Comparison of ENCODE assay signal across 8 cellular contexts in the genomic region with DNA sequence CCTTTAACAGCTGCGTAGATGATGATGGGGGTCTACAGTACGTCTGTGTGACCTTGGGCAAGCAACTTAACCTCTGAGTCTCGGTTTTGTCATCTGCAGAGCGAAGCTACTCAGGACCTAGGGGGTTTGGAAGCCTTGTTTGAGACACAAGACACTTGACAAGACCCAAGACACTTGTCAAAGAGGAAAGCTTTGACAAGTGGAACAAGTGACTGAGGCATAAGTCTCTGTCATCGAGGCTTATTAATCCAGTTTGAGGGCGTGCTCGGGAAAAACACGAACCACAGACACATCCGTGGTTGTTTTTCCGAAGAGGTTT. TPM values are rescaled to one million over a fixed set of nuclear protein-coding genes. Genes with fewer than 3 reads are reported as not detected.
A peak's percentile ranks its signal among the peaks of the same experiment; 100 is the strongest.
DNase-seq lines count a peak whose midpoint lies in the region; ATAC-seq and TF ChIP-seq lines count a peak whose summit lies in the region.

No MANE protein-coding gene starts in this region.

- H3K27me3 Mint-ChIP-seq in activated naive CD4-positive, alpha-beta T cell treated with anti-CD3 and anti-CD28 coated beads for 36 hours (ENCODE audit: low read depth): no peaks in the 10 kb centered on the region

- H3K36me3 ChIP-seq in liver (ENCODE audit: control insufficient read depth in 4 of 4, insufficient read depth in 3 of 4, low read depth in 1 of 4, low read length in 3 of 4) (no peaks in the 10 kb centered on the region), thymus (ENCODE audit: control insufficient read depth, insufficient read depth) (no peaks in the 10 kb centered on the region), mucosa of descending colon (ENCODE audit: low read depth) (peaks cover 4% of the 10 kb centered on the region)

- DNase-seq in activated naive CD4-positive, alpha-beta T cell treated with anti-CD3 and anti-CD28 coated beads for 36 hours: no peak
- DNase-seq in activated naive CD4-positive, alpha-beta T cell (lab: John Stamatoyannopoulos, UW): no peak
- DNase-seq in C1 segment of cervical spinal cord (lab: John Stamatoyannopoulos, UW) (no peak), mucosa of descending colon (no peak), superior temporal gyrus (ENCODE audit: extremely low spot score) (no peak)

- CTCF ChIA-PET in activated naive CD4-positive, alpha-beta T cell treated with anti-CD3 and anti-CD28 coated beads for 36 hours (lab: Charles Lee): interaction anchor here (0.6 to 1.2 kb wide), 5 partner anchors 8 to 1236 kb away, joined by 3 to 4 read pairs (median 3); no protein-coding TSS in a partner anchor

- peak overlapping the region in 1 of 3 donors; percentile 7 for H3K4me3 ChIP-seq in liver (ENCODE audit: low read depth in 1 of 3, low read length in 3 of 3)
- H3K4me3 ChIP-seq in thymus (ENCODE audit: low read length): peak overlapping the region; percentile 78
- no peak overlapping the region for H3K4me3 ChIP-seq in mucosa of descending colon

- H3K4me1 ChIP-seq in liver (ENCODE audit: control insufficient read depth in 4 of 4, insufficient read depth in 4 of 4, low read length in 3 of 4): peaks cover 7 to 42% (median 31%) of the 10 kb centered on the region in 4 donors
- H3K4me1 ChIP-seq in thymus (ENCODE audit: control insufficient read depth, insufficient read depth, low read length): no peaks in the 10 kb centered on the region
- peaks cover 18% of the 10 kb centered on the region for H3K4me1 ChIP-seq in mucosa of descending colon (ENCODE audit: low read depth)

- H3K27me3 ChIP-seq in liver (ENCODE audit: control insufficient read depth in 4 of 4, insufficient read depth in 4 of 4, low read length in 3 of 4) (no peaks in the 10 kb centered on the region), thymus (ENCODE audit: control insufficient read depth, insufficient read depth) (peaks cover 4% of the 10 kb centered on the region)

- TF ChIP-seq RAD21 in liver (IDR thresholded peaks at IDR 0.05): no peak

- no peak for ATAC-seq in mucosa of descending colon

- peak overlapping the region; percentile 3 to 24 for H3K9ac ChIP-seq in liver (ENCODE audit: low read depth in 1 of 2, low read length in 2 of 2)

- H3K27ac Mint-ChIP-seq in activated naive CD4-positive, alpha-beta T cell treated with anti-CD3 and anti-CD28 coated beads for 36 hours: peak overlapping the region; percentile 17

- peak overlapping the region; percentile 73 for H3K27ac ChIP-seq in angular gyrus (ENCODE audit: low read depth, low read length)
- H3K27ac ChIP-seq in liver (ENCODE audit: low read depth in 1 of 2, low read length in 2 of 2): peak overlapping the region; percentile 73 to 78
- H3K27ac ChIP-seq in thymus (ENCODE audit: low read depth): no peak overlapping the region

- no peak for TF ChIP-seq CTCF in liver (IDR thresholded peaks at IDR 0.05; ENCODE audit: low read depth, low read length, missing input control)
- no peak for TF ChIP-seq CTCF in mucosa of descending colon (IDR thresholded peaks at IDR 0.05)

- H3K9me3 ChIP-seq in liver (ENCODE audit: control insufficient read depth in 4 of 4, low read length in 3 of 4) (no peaks in the 10 kb centered on the region), thymus (ENCODE audit: control insufficient read depth) (no peaks in the 10 kb centered on the region), mucosa of descending colon (no peaks in the 10 kb centered on the region)

- no peaks in the 10 kb centered on the region for H3K36me3 Mint-ChIP-seq in activated naive CD4-positive, alpha-beta T cell treated with anti-CD3 and anti-CD28 coated beads for 36 hours (ENCODE audit: low read depth)

- peaks cover 16% of the 10 kb centered on the region for H3K4me1 Mint-ChIP-seq in activated naive CD4-positive, alpha-beta T cell treated with anti-CD3 and anti-CD28 coated beads for 36 hours (ENCODE audit: low read depth)

- intact Hi-C loops in activated naive CD4-positive, alpha-beta T cell treated with anti-CD3 and anti-CD28 coated beads for 36 hours (cut with micrococcal nuclease): loop anchor here (1.0 to 10.0 kb wide), 8 partner anchors 102 to 479 kb away; a partner anchor contains a TSS
- intact Hi-C loops in mucosa of descending colon (cut with DNase I, micrococcal nuclease): no loop called here

- peak overlapping the region; percentile 83 for H3K4me3 Mint-ChIP-seq in activated naive CD4-positive, alpha-beta T cell treated with anti-CD3 and anti-CD28 coated beads for 36 hours

- no peaks in the 10 kb centered on the region for H3K9me3 Mint-ChIP-seq in activated naive CD4-positive, alpha-beta T cell treated with anti-CD3 and anti-CD28 coated beads for 36 hours

- 34% methylated on average over 10 of the region's 10 CpGs for WGBS in liver
- 36% methylated on average over 10 of the region's 10 CpGs for WGBS in thymus

TF ChIP-seq in liver, 16 proteins besides CTCF, POLR2A, EP300 and RAD21:
- TF ChIP-seq NR2F2 (IDR thresholded peaks at IDR 0.05) (no peak), FOXA2 (IDR thresholded peaks at IDR 0.05) (no peak), FOXA1 (IDR thresholded peaks at IDR 0.05) (no peak)
- TF ChIP-seq, protein P1, sequence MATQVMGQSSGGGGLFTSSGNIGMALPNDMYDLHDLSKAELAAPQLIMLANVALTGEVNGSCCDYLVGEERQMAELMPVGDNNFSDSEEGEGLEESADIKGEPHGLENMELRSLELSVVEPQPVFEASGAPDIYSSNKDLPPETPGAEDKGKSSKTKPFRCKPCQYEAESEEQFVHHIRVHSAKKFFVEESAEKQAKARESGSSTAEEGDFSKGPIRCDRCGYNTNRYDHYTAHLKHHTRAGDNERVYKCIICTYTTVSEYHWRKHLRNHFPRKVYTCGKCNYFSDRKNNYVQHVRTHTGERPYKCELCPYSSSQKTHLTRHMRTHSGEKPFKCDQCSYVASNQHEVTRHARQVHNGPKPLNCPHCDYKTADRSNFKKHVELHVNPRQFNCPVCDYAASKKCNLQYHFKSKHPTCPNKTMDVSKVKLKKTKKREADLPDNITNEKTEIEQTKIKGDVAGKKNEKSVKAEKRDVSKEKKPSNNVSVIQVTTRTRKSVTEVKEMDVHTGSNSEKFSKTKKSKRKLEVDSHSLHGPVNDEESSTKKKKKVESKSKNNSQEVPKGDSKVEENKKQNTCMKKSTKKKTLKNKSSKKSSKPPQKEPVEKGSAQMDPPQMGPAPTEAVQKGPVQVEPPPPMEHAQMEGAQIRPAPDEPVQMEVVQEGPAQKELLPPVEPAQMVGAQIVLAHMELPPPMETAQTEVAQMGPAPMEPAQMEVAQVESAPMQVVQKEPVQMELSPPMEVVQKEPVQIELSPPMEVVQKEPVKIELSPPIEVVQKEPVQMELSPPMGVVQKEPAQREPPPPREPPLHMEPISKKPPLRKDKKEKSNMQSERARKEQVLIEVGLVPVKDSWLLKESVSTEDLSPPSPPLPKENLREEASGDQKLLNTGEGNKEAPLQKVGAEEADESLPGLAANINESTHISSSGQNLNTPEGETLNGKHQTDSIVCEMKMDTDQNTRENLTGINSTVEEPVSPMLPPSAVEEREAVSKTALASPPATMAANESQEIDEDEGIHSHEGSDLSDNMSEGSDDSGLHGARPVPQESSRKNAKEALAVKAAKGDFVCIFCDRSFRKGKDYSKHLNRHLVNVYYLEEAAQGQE (IDR thresholded peaks at IDR 0.05): no peak
- TF ChIP-seq, protein P2, sequence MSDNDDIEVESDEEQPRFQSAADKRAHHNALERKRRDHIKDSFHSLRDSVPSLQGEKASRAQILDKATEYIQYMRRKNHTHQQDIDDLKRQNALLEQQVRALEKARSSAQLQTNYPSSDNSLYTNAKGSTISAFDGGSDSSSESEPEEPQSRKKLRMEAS (IDR thresholded peaks at IDR 0.05): no peak
- TF ChIP-seq, protein P3, sequence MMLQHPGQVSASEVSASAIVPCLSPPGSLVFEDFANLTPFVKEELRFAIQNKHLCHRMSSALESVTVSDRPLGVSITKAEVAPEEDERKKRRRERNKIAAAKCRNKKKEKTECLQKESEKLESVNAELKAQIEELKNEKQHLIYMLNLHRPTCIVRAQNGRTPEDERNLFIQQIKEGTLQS (IDR thresholded peaks at IDR 0.05): no peak

RNA-seq across cellular contexts. Expression of a gene that starts 0.7 kb away (rescaled TPM):
- total RNA-seq in activated naive CD4-positive, alpha-beta T cell treated with anti-CD3 and anti-CD28 coated beads for 36 hours: 1 to 10 TPM; 8.0 to 9.4 TPM
- total RNA-seq in liver (100 to 1,000 TPM; 144 to 384 TPM), mucosa of descending colon (10 to 100 TPM; 20.0 to 43.8 (median 43.3) TPM)
- polyA plus RNA-seq in liver (100 to 1,000 TPM; 209 to 583 TPM), thymus (9.9 TPM)

RNA-seq across cellular contexts. Expression of a gene that starts 16.2 kb away (rescaled TPM):
- total RNA-seq in activated naive CD4-positive, alpha-beta T cell treated with anti-CD3 and anti-CD28 coated beads for 36 hours: not detected
- total RNA-seq in liver (not detected), mucosa of descending colon (10 to 100 TPM; 26.9 to 51.5 (median 38.3) TPM)
- polyA plus RNA-seq in liver (under 1 TPM in 1 of 2 donors, not detected in 1; 0.18 TPM), thymus (0.14 TPM)

Comparison
In these comparisons a context has a peak if more than half of its experiments do, and no peak if none do; other contexts are left out.
1. RNA of a gene that starts 16.2 kb away (total RNA-seq): 26.9 to 51.5 TPM in mucosa of descending colon; not detected in activated naive CD4-positive, alpha-beta T cell treated with anti-CD3 and anti-CD28 coated beads for 36 hours and not detected in liver; every median in the first group is over 10 times any median in the second.